ENCODE assay signal across 8 cellular contexts in the genomic region with DNA sequence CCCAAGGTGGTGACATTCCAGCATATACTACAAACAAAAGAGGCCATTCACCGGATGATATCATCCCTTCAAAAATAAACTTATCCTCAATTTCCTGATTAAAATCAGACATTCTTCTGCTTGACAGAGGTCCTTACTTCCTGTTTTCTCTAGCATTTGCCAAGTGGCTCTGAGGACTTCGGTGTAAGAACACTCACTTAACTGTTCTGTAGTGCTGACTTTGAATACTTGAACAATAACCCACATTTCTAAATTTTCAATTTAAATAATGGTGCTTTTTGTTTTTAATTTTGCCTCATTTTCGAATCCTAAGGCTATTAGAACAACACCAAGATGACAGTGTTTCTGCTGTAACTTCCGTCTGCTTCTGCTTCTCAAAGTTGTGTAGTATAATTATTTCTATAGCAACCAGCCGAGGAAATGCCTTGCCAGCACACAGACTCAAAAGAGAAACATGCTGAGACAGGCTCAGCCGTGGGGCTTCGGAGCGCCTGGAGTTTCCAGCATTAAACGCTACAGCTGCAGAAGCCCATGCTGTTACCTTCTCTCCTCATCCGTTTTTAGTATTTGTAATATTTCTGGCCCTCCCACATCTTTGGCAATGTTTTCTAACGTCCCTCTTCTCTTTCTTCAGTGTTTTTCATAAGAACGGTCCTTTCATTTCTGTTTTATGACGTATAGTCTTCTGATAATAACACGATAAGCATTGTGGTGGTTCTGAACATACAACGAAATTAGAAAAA. TPM values are rescaled to one million over a fixed set of nuclear protein-coding genes. Genes with fewer than 3 reads are reported as not detected.
DNase-seq lines count a peak whose midpoint lies in the region; ATAC-seq and TF ChIP-seq lines count a peak whose summit lies in the region.

No MANE protein-coding gene starts in this region.

- peaks cover 4% of the 10 kb centered on the region for H3K27me3 Mint-ChIP-seq in CD4-positive, CD25-positive, alpha-beta regulatory T cell

- H3K4me1 ChIP-seq in CD4-positive, CD25-positive, alpha-beta regulatory T cell (ENCODE audit: control insufficient read depth, insufficient read depth, low read length, poor library complexity, severe bottlenecking): peaks cover 12% of the 10 kb centered on the region
- peaks cover 54% of the 10 kb centered on the region for H3K4me1 ChIP-seq in RWPE2 (ENCODE audit: insufficient read depth, poor library complexity, severe bottlenecking)
- peaks cover 14% of the 10 kb centered on the region for H3K4me1 ChIP-seq in neuron (ENCODE audit: insufficient read depth, low read length)

- H3K36me3 ChIP-seq in CD4-positive, CD25-positive, alpha-beta regulatory T cell (ENCODE audit: control insufficient read depth, insufficient read depth, low read length): no peaks in the 10 kb centered on the region
- H3K36me3 ChIP-seq in RWPE2 (ENCODE audit: low read depth) (no peaks in the 10 kb centered on the region), neuron (ENCODE audit: insufficient read depth, low read length) (no peaks in the 10 kb centered on the region)

- H3K27me3 ChIP-seq in CD4-positive, CD25-positive, alpha-beta regulatory T cell (ENCODE audit: control insufficient read depth, insufficient read depth, low read length): no peaks in the 10 kb centered on the region
- H3K27me3 ChIP-seq in RWPE2 (ENCODE audit: insufficient read depth, poor library complexity, severe bottlenecking): no peaks in the 10 kb centered on the region
- H3K27me3 ChIP-seq in neuron (ENCODE audit: insufficient read depth, low read length): no peaks in the 10 kb centered on the region

- H3K9me3 ChIP-seq in CD4-positive, CD25-positive, alpha-beta regulatory T cell (ENCODE audit: control insufficient read depth in 2 of 2, low read length in 2 of 2): no peaks in the 10 kb centered on the region
- H3K9me3 ChIP-seq in RWPE2 (ENCODE audit: severe bottlenecking) (no peaks in the 10 kb centered on the region), neuron (ENCODE audit: low read length) (no peaks in the 10 kb centered on the region)

- peaks cover 0 to 3% (median 0%) of the 10 kb centered on the region in 7 donors for H3K9me3 Mint-ChIP-seq in CD4-positive, CD25-positive, alpha-beta regulatory T cell

- peak; percentile 91 for ATAC-seq in CD4-positive, CD25-positive, alpha-beta regulatory T cell (ENCODE audit: low read depth in 2 of 2)
- peak; percentile 87 for ATAC-seq in GM19463 (IDR thresholded peaks at IDR 0.05; ENCODE audit: unreplicated experiment)
- ATAC-seq in HG03575 (IDR thresholded peaks at IDR 0.05; ENCODE audit: extremely low read depth, insufficient number of reproducible peaks, low FRiP score, unreplicated experiment): peak; percentile 84
- peak; percentile 79 for ATAC-seq in RWPE2 (ENCODE audit: low read depth)

- no peak for TF ChIP-seq CTCF in RWPE2 (IDR thresholded peaks at IDR 0.05; ENCODE audit: poor library complexity, severe bottlenecking)

- peak overlapping the region; percentile 99 for H2AFZ ChIP-seq in neuron (ENCODE audit: low read depth, low read length)

- peak overlapping the region; percentile 84 for H3K27ac ChIP-seq in CD4-positive, CD25-positive, alpha-beta regulatory T cell (ENCODE audit: insufficient read depth, low read length, poor library complexity, severe bottlenecking)
- H3K27ac ChIP-seq in RWPE2 (ENCODE audit: poor library complexity, severe bottlenecking): peak overlapping the region; percentile 86

- peak overlapping the region; percentile 92 to 98 (median 94) for H3K27ac Mint-ChIP-seq in CD4-positive, CD25-positive, alpha-beta regulatory T cell

- H3K36me3 Mint-ChIP-seq in CD4-positive, CD25-positive, alpha-beta regulatory T cell: no peaks in the 10 kb centered on the region

- peak overlapping the region; percentile 84 to 99 (median 87) for H3K4me3 Mint-ChIP-seq in CD4-positive, CD25-positive, alpha-beta regulatory T cell

- DNase-seq in CD4-positive, CD25-positive, alpha-beta regulatory T cell: peak; percentile 43 to 83 (median 82)
- DNase-seq in RWPE2 (ENCODE audit: low spot score) (peak; percentile 81), activated gamma-delta T cell (lab: John Stamatoyannopoulos, UW) (peak; percentile 11), fibroblast of the conjunctiva (ENCODE audit: low read depth) (peak; percentile 85), stromal cell of bone marrow (ENCODE audit: low read depth) (peak; percentile 87)

- peak overlapping the region; percentile 93 for H3K4me3 ChIP-seq in CD4-positive, CD25-positive, alpha-beta regulatory T cell (ENCODE audit: low read depth, low read length)
- H3K4me3 ChIP-seq in RWPE2 (ENCODE audit: severe bottlenecking) (peak overlapping the region; percentile 14), neuron (ENCODE audit: low read length) (peak overlapping the region; percentile 54)

- H3K4me1 Mint-ChIP-seq in CD4-positive, CD25-positive, alpha-beta regulatory T cell: peaks cover 0 to 20% (median 17%) of the 10 kb centered on the region in 4 donors

RNA-seq across cellular contexts. Expression of gene ANXA1, which starts 19.5 kb away (rescaled TPM):
- total RNA-seq in CD4-positive, CD25-positive, alpha-beta regulatory T cell: 274 TPM
- polyA plus RNA-seq in CD4-positive, CD25-positive, alpha-beta regulatory T cell: 100 to 1,000 TPM in 1 of 4 donors, 10 to 100 TPM in 3; 50.7 to 107 (median 71.9) TPM

Comparison
In these comparisons a context has a peak if more than half of its experiments do, and no peak if none do; other contexts are left out.
1. Peak in every context shown above with its lines: DNase-seq, ATAC-seq, H3K4me3 ChIP-seq and H3K27ac ChIP-seq.
2. DNase-seq: peak in every context shown above with its lines; median percentile 87 in stromal cell of bone marrow; 85 in fibroblast of the conjunctiva; 82 in CD4-positive, CD25-positive, alpha-beta regulatory T cell; 81 in RWPE2; 11 in activated gamma-delta T cell.
3. H3K4me3 ChIP-seq: peak in every context shown above with its lines; median percentile 93 in CD4-positive, CD25-positive, alpha-beta regulatory T cell; 54 in neuron; 14 in RWPE2.